12 cellular contexts compared by ENCODE assay signal in genomic region chrX:121160987-121161386, GRCh38.
DNase-seq lines count a peak whose midpoint lies in the region; ATAC-seq and TF ChIP-seq lines count a peak whose summit lies in the region.
"Had no signal": no experiment of that assay in that cellular context is flagged by ENCODE, and none has a peak within 500 bp of the region (broad histone marks: within the 10 kb centered on the region; RNA-seq: fewer than 3 reads in every experiment).

No MANE protein-coding gene starts in this region.

- 0 out of 2 replicates have a peak overlapping the region, but pooled peaks have one; percentile 10 for H2AFZ ChIP-seq in KMS-11 (ENCODE audit: low read depth)

- intact Hi-C loops in cardiac septum (cut with DNase I), result no loop called here

- H3K36me3 Mint-ChIP-seq in activated T-cell treated with anti-CD3 and anti-CD28 coated beads, Interleukin-2, amount 50 U/mL, for 72 hours (ENCODE audit: insufficient read depth in 2 of 2), result no peaks in the 10 kb centered on the region
- H3K36me3 Mint-ChIP-seq: immature natural killer cell had no signal

- no peak overlapping the region for H3K9ac ChIP-seq in KMS-11
- H3K9ac ChIP-seq: BLaER1 had no signal

- peaks cover 10% of the 10 kb centered on the region for H3K4me1 ChIP-seq in KMS-11 (ENCODE audit: low read depth, poor library complexity, severe bottlenecking)
- H3K4me1 ChIP-seq: BLaER1 had no signal

- H3K4me3 ChIP-seq in KMS-11 (IDR thresholded peaks at IDR 0.05; ENCODE audit: insufficient read depth, low read depth, low read length) (no peak overlapping the region), skeletal muscle cell (ENCODE audit: low read depth, low read length) (no peak overlapping the region)
- H3K4me3 ChIP-seq: BLaER1 had no signal

- H3K27ac ChIP-seq in KMS-11, result no peak overlapping the region
- H3K27ac ChIP-seq: BLaER1 had no signal

- H3K4me2 ChIP-seq in KMS-11, result no peak overlapping the region
- H3K4me2 ChIP-seq: BLaER1 had no signal

- H3K79me2 ChIP-seq in KMS-11 (ENCODE audit: insufficient read depth, low read depth), result no peaks in the 10 kb centered on the region

- H3K36me3 ChIP-seq in KMS-11 (ENCODE audit: insufficient read depth), result no peaks in the 10 kb centered on the region
- H3K36me3 ChIP-seq: BLaER1 had no signal

- H3K4me3 Mint-ChIP-seq in activated T-cell treated with anti-CD3 and anti-CD28 coated beads, Interleukin-2, amount 50 U/mL, for 72 hours, result peak overlapping the region; percentile 59 to 70
- H3K4me3 Mint-ChIP-seq: immature natural killer cell had no signal

- no peak for DNase-seq in activated T-cell treated with anti-CD3 and anti-CD28 coated beads, Interleukin-2, amount 50 U/mL, for 72 hours
- no peak for DNase-seq in activated T-cell treated with anti-CD3 and anti-CD28 coated beads for 4 hours
- peak; percentile 21 for DNase-seq in skeletal muscle cell (ENCODE audit: low read depth)
- DNase-seq in cardiac septum (ENCODE audit: low spot score), result no peak
- no peak for DNase-seq in DMS79 (lab: John Stamatoyannopoulos, UW)
- no peak for DNase-seq in cerebellar cortex (ENCODE audit: low spot score)
- DNase-seq: immature natural killer cell, NCI-H2107, retina had no signal

- ATAC-seq in activated T-cell treated with anti-CD3 and anti-CD28 coated beads, Interleukin-2, amount 50 U/mL, for 72 hours (replicated peaks in 1 of 2), result peak; percentile 73 to 83
- ATAC-seq in HG02610 (IDR thresholded peaks at IDR 0.05; ENCODE audit: unreplicated experiment), result peak; percentile 82

- H3K27ac Mint-ChIP-seq in activated T-cell treated with anti-CD3 and anti-CD28 coated beads, Interleukin-2, amount 50 U/mL, for 72 hours, result peak overlapping the region; percentile 44
- H3K27ac Mint-ChIP-seq: immature natural killer cell had no signal

- H3K27me3 Mint-ChIP-seq in activated T-cell treated with anti-CD3 and anti-CD28 coated beads, Interleukin-2, amount 50 U/mL, for 72 hours (ENCODE audit: low read depth), result peaks cover 22% of the 10 kb centered on the region

- no peak for TF ChIP-seq CTCF in KMS-11 (conservative IDR thresholded peaks at IDR 0.05; ENCODE audit: low read depth, low read length)

- no peaks in the 10 kb centered on the region for H3K27me3 ChIP-seq in KMS-11 (ENCODE audit: insufficient read depth, low read depth)
- H3K27me3 ChIP-seq: BLaER1 had no signal

- H4K20me1 ChIP-seq in KMS-11 (ENCODE audit: insufficient read depth), result no peaks in the 10 kb centered on the region
- H4K20me1 ChIP-seq: BLaER1 had no signal

- H3K9me3 Mint-ChIP-seq in activated T-cell treated with anti-CD3 and anti-CD28 coated beads, Interleukin-2, amount 50 U/mL, for 72 hours, result no peaks in the 10 kb centered on the region

- peaks cover 28% of the 10 kb centered on the region for H3K4me1 Mint-ChIP-seq in activated T-cell treated with anti-CD3 and anti-CD28 coated beads, Interleukin-2, amount 50 U/mL, for 72 hours (ENCODE audit: low read depth)
- H3K4me1 Mint-ChIP-seq: immature natural killer cell had no signal
